18 cellular contexts compared by ENCODE assay signal in the genomic region with DNA sequence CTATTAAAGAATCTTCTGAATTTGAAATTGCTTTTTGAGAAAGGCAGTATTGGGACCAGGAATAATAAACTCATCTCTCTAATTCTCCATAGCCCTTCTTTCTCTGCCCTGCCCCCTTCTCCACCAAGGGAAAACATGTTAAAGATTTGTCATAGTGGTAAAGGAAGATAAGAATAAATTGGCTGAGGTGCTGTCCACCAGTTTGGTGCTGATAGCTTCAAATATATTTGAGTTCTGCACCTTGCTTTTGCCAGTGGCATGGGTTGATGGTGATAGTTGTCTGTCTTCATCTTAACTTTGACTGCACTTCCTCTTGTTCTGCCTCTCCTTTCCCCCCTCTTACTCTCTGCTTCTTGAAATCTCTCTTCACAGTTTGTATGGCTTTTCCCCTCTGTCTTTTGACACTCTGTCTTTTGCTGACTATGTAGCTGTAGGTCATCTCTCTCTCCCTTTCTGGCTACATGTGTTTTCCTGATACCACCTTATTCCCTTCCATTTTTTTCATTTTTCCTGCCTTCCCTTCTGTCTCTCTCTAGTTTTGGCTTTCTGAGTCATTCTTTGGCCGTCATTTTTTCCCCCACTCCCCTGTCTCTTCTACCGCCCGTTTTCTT. TPM values are rescaled to one million over a fixed set of nuclear protein-coding genes. Genes with fewer than 3 reads are reported as not detected.
DNase-seq lines count a peak whose midpoint lies in the region; ATAC-seq lines count a peak whose summit lies in the region.
"Had no signal": no experiment of that assay in that cellular context is flagged by ENCODE, and none has a peak within 500 bp of the region (broad histone marks: within the 10 kb centered on the region; RNA-seq: fewer than 3 reads in every experiment).

No MANE protein-coding gene starts in this region.

- DNase-seq in ELR (ENCODE audit: low read depth) (peak; percentile 12), astrocyte of the hippocampus (ENCODE audit: low read depth, low spot score) (peak; percentile 37), left kidney (ENCODE audit: low read depth, low spot score) (peak; percentile 29), NCI-H82 treated with DMSO at 0.1 percent for 48 hours (lab: John Stamatoyannopoulos, UW; ENCODE audit: unreplicated experiment) (no peak), NCI-H748 (lab: John Stamatoyannopoulos, UW; ENCODE audit: unreplicated experiment) (no peak)
- DNase-seq in Jurkat, Clone E6-1 (ENCODE audit: low read depth, low spot score), result peak; percentile 9
- DNase-seq: DMS 273 treated with DMSO at 0.1 percent for 48 hours; effector memory CD4-positive, alpha-beta T cell; HCEC 1CT; midbrain; MM.1S; NCI-H774; Peyer's patch; stimulated activated CD4-positive, alpha-beta T cell treated with anti-CD3 and anti-CD28 coated beads, Interleukin-15, amount 100 ng/mL, for 24 hours; stimulated activated naive CD4-positive, alpha-beta T cell had no signal

- no peak for ATAC-seq in HG03175 (IDR thresholded peaks at IDR 0.05; ENCODE audit: unreplicated experiment)
- ATAC-seq: activated naive CD4-positive, alpha-beta T cell treated with anti-CD3 and anti-CD28 coated beads, Interleukin-2, amount 50 U/mL, for 72 hours had no signal

- no peak overlapping the region for H3K4me3 ChIP-seq in Jurkat, Clone E6-1 (ENCODE audit: low read length)
- H3K4me3 ChIP-seq: BLaER1, Peyer's patch had no signal

RNA-seq across cellular contexts. Expression of a gene that starts 56.6 kb away (rescaled TPM):
- polyA plus RNA-seq in Jurkat, Clone E6-1 (2012; ENCODE audit: insufficient read depth, insufficient read length), result 146 TPM

Comparison
In these comparisons a context has a peak if more than half of its experiments do, and no peak if none do; other contexts are left out.
1. DNase-seq: peak in ELR (single experiment), Jurkat, Clone E6-1 (single experiment), astrocyte of the hippocampus (single experiment) and left kidney (single experiment); none in NCI-H82 treated with DMSO at 0.1 percent for 48 hours (single experiment) and NCI-H748 (single experiment).